In genomic region chr7:113705439-113705838, GRCh38 we compare ENCODE assay signal across 15 cellular contexts.
DNase-seq lines count a peak whose midpoint lies in the region; ATAC-seq and TF ChIP-seq lines count a peak whose summit lies in the region.
"Had no signal": no experiment of that assay in that cellular context is flagged by ENCODE, and none has a peak within 500 bp of the region (broad histone marks: within the 10 kb centered on the region; RNA-seq: fewer than 3 reads in every experiment).

No MANE protein-coding gene starts in this region.

- no peaks in the 10 kb centered on the region for H3K79me1 ChIP-seq in IMR-90 (ENCODE audit: low read depth in 1 of 2, low read length in 2 of 2)

- no peak overlapping the region for H3K27ac Mint-ChIP-seq in neural progenitor cell
- H3K27ac Mint-ChIP-seq: CD14-positive monocyte; CD8-positive, alpha-beta T cell; GM23338; H9 had no signal

- no peak overlapping the region for H3K4me3 Mint-ChIP-seq in neural progenitor cell
- H3K4me3 Mint-ChIP-seq: CD14-positive monocyte; CD8-positive, alpha-beta T cell; GM23338; H9 had no signal

- H3K14ac ChIP-seq in IMR-90 (replicated peaks; ENCODE audit: low read depth, low read length), result no peak overlapping the region

- H3K4me3 ChIP-seq in IMR-90 (ENCODE audit: insufficient read depth, low read depth, low read length) (no peak overlapping the region), epithelial cell of esophagus (ENCODE audit: low read length) (no peak overlapping the region), neural progenitor cell (no peak overlapping the region)
- H3K4me3 ChIP-seq: GM23338 had no signal

- H3K4me1 ChIP-seq in IMR-90 (ENCODE audit: control insufficient read depth, insufficient read depth, low read length) (no peaks in the 10 kb centered on the region), neural progenitor cell (no peaks in the 10 kb centered on the region)

- no peak overlapping the region for H2BK20ac ChIP-seq in IMR-90 (ENCODE audit: low read depth, low read length)

- no peaks in the 10 kb centered on the region for H3K9me3 Mint-ChIP-seq in neural progenitor cell
- H3K9me3 Mint-ChIP-seq: CD14-positive monocyte; CD8-positive, alpha-beta T cell; GM23338 had no signal

- TF ChIP-seq RAD21 in IMR-90 (IDR thresholded peaks at IDR 0.05; ENCODE audit: low read length), result no peak

- no peaks in the 10 kb centered on the region for H3K9me1 ChIP-seq in IMR-90 (ENCODE audit: insufficient read depth, low read length)

- no peaks in the 10 kb centered on the region for H3K9me3 ChIP-seq in IMR-90 (ENCODE audit: control insufficient read depth, insufficient read depth, low read length)
- H3K9me3 ChIP-seq in neural progenitor cell (ENCODE audit: low read depth), result no peaks in the 10 kb centered on the region

- H3F3A ChIP-seq in neural progenitor cell (ENCODE audit: low read depth), result no peaks in the 10 kb centered on the region

- no CpG with 5 or more reads among the region's 1 CpG for WGBS in IMR-90 (ENCODE audit: extremely low coverage in 2 of 2, insufficient read length in 1 of 2), 2 experiments

- no peak overlapping the region for H2AK9ac ChIP-seq in IMR-90 (replicated peaks; ENCODE audit: low read depth, low read length, poor library complexity)

- no peak overlapping the region for H4K8ac ChIP-seq in IMR-90 (ENCODE audit: low read depth in 2 of 2, low read length in 2 of 2)

- no peaks in the 10 kb centered on the region for H3K36me3 Mint-ChIP-seq in neural progenitor cell
- H3K36me3 Mint-ChIP-seq: CD14-positive monocyte; CD8-positive, alpha-beta T cell had no signal

- no peak overlapping the region for H3K56ac ChIP-seq in IMR-90 (ENCODE audit: extremely low read depth, insufficient read depth, low read length)

- no peak for TF ChIP-seq POLR2A in IMR-90 (IDR thresholded peaks at IDR 0.05; ENCODE audit: low read depth, low read length)

- H2BK5ac ChIP-seq in IMR-90 (ENCODE audit: low read depth, low read length, poor library complexity, severe bottlenecking), result no peak overlapping the region

- no peak overlapping the region for H3K4ac ChIP-seq in IMR-90 (ENCODE audit: low read depth, low read length)

- in situ Hi-C loops in IMR-90 (cut with MboI; ENCODE audit: low sequenced_read_pairs), result no loop called here

- ATAC-seq in IMR-90 (ENCODE audit: low read depth), result no peak
- ATAC-seq in GM19452 (IDR thresholded peaks at IDR 0.05; ENCODE audit: unreplicated experiment), result no peak
- ATAC-seq: CD8-positive, alpha-beta T cell; GM23338 had no signal

- H3K4me2 ChIP-seq in IMR-90 (ENCODE audit: low read depth, low read length) (no peak overlapping the region), neural progenitor cell (no peak overlapping the region)
- H3K4me2 ChIP-seq: GM23338 had no signal

- H3K79me2 ChIP-seq in neural progenitor cell (ENCODE audit: low read depth), result no peaks in the 10 kb centered on the region

- dilution Hi-C loops in IMR-90 (cut with HindIII; ENCODE audit: low sequenced_read_pairs, unreplicated experiment), result no loop called here

- H3K27me3 ChIP-seq in IMR-90 (ENCODE audit: control insufficient read depth, insufficient read depth, low read length) (no peaks in the 10 kb centered on the region), neural progenitor cell (no peaks in the 10 kb centered on the region)

- no peak overlapping the region for H4K91ac ChIP-seq in IMR-90 (ENCODE audit: insufficient read depth, low read depth, low read length)

- intact Hi-C loops in IMR-90 (cut with micrococcal nuclease), result loop anchor here (10.0 kb wide), 1 partner anchor 421 kb away; no protein-coding TSS in a partner anchor

- H3K18ac ChIP-seq in IMR-90 (ENCODE audit: low read depth, low read length), result no peak overlapping the region

- CTCF ChIA-PET in IMR-90 (lab: Yijun Ruan, JAX), result interaction anchor here (1.0 kb wide), 1 partner anchor 8 kb away, joined by 3 read pairs; no protein-coding TSS in a partner anchor

- H3K36me3 ChIP-seq in IMR-90 (ENCODE audit: control insufficient read depth, insufficient read depth, low read length) (no peaks in the 10 kb centered on the region), neural progenitor cell (no peaks in the 10 kb centered on the region)

- H3K9ac ChIP-seq in IMR-90 (ENCODE audit: low read depth, low read length) (no peak overlapping the region), neural progenitor cell (no peak overlapping the region)

- no peak overlapping the region for H3K23ac ChIP-seq in IMR-90 (ENCODE audit: low read depth, low read length)

- H4K20me1 ChIP-seq in IMR-90 (ENCODE audit: insufficient read depth, low read length) (no peaks in the 10 kb centered on the region), neural progenitor cell (ENCODE audit: low read depth) (no peaks in the 10 kb centered on the region)

- H2BK120ac ChIP-seq in IMR-90 (ENCODE audit: low read depth, low read length), result no peak overlapping the region

- DNase-seq in AML-193 (lab: John Stamatoyannopoulos, UW) (peak; percentile 42 to 49), IMR-90 (no peak), amniotic epithelial cell (ENCODE audit: low read depth) (peak; percentile 38), epithelial cell of esophagus (ENCODE audit: low read depth) (peak; percentile 38), NOMO-1 treated with dmso at 0.1 percent for 144 hours (lab: John Stamatoyannopoulos, UW; ENCODE audit: unreplicated experiment) (no peak), neural progenitor cell (ENCODE audit: low spot score) (no peak)
- DNase-seq: CD8-positive, alpha-beta T cell; COR-L47; DMS153; DMS79 treated with DMSO at 0.1 percent for 48 hours; EL; H9 had no signal

- H3K27me3 Mint-ChIP-seq in neural progenitor cell (ENCODE audit: insufficient read depth, low read depth), result no peaks in the 10 kb centered on the region

- H3K4me1 Mint-ChIP-seq in neural progenitor cell, result no peaks in the 10 kb centered on the region
- H3K4me1 Mint-ChIP-seq: GM23338, H9 had no signal

- no TSS peak for BruUV-seq in IMR-90 (replicated peaks; lab: Mats Ljungman, UMichigan)

- TF ChIP-seq CTCF in IMR-90 (conservative IDR thresholded peaks at IDR 0.05; ENCODE audit: low read depth, low read length) (no peak), epithelial cell of esophagus (IDR thresholded peaks at IDR 0.05; ENCODE audit: insufficient read depth, low read depth, low read length, missing control alignments) (no peak), neural progenitor cell (IDR thresholded peaks at IDR 0.05) (no peak)

- POLR2A ChIA-PET in IMR-90 (lab: Charles Lee; ENCODE audit: unreplicated experiment), result no interaction called here

- H2AK5ac ChIP-seq in IMR-90 (ENCODE audit: low read depth, low read length), result no peak overlapping the region

- no peak overlapping the region for H2BK15ac ChIP-seq in IMR-90 (ENCODE audit: low read depth, low read length)

- H2AFZ ChIP-seq in IMR-90 (replicated peaks; ENCODE audit: low read length, poor library complexity) (no peak overlapping the region), neural progenitor cell (replicated peaks) (no peak overlapping the region)
- H2AFZ ChIP-seq: GM23338 had no signal

- H3K27ac ChIP-seq in IMR-90 (ENCODE audit: insufficient read depth, low read length) (no peak overlapping the region), neural progenitor cell (no peak overlapping the region)

- no peak overlapping the region for H4K5ac ChIP-seq in IMR-90 (ENCODE audit: low read depth, low read length)

TF ChIP-seq in IMR-90, 13 proteins besides CTCF, POLR2A, EP300 and RAD21:
- TF ChIP-seq CEBPB (IDR thresholded peaks at IDR 0.05; ENCODE audit: low read depth, low read length) (peak; percentile 82), BHLHE40 (IDR thresholded peaks at IDR 0.05; ENCODE audit: low read depth, low read length) (no peak), RFX5 (IDR thresholded peaks at IDR 0.05; ENCODE audit: low read depth, low read length) (no peak)

Comparison
In these comparisons a context has a peak if more than half of its experiments do, and no peak if none do; other contexts are left out.
1. DNase-seq: peak in AML-193 (2 of 2), amniotic epithelial cell (single experiment) and epithelial cell of esophagus (single experiment); none in IMR-90 (single experiment), NOMO-1 treated with dmso at 0.1 percent for 144 hours (single experiment) and neural progenitor cell (single experiment).